In genomic region chr6:125636671-125637070, GRCh38 we compare ENCODE assay signal across 22 cellular contexts.
"Had no signal": no experiment of that assay in that cellular context is flagged by ENCODE, and none has a peak within 500 bp of the region (broad histone marks: within the 10 kb centered on the region; RNA-seq: fewer than 3 reads in every experiment).

No MANE protein-coding gene starts in this region.

- H3K27ac Mint-ChIP-seq: naive thymus-derived CD4-positive, alpha-beta T cell had no signal

- H3K4me3 Mint-ChIP-seq: naive thymus-derived CD4-positive, alpha-beta T cell had no signal

- DNase-seq: dermis blood vessel endothelial cell; dorsolateral prefrontal cortex; effector CD4-positive, alpha-beta T cell; effector memory CD4-positive, alpha-beta T cell; foreskin keratinocyte; gastrocnemius medialis; glutamatergic neuron; head of caudate nucleus; heart right ventricle; hippocampal formation; islet precursor cell; kidney; left cardiac atrium; left lung; left ventricle myocardium superior; lower lobe of right lung; mesenchymal stem cell; midbrain; naive thymus-derived CD4-positive, alpha-beta T cell had no signal

- H3K36me3 ChIP-seq: esophagus muscularis mucosa, gastrocnemius medialis, heart right ventricle, left lung, lower lobe of right lung had no signal

- H3K4me1 ChIP-seq: esophagus muscularis mucosa, foreskin keratinocyte, left lung, lower lobe of right lung had no signal

- H3K4me3 ChIP-seq: coronary artery, dorsolateral prefrontal cortex, esophagus muscularis mucosa, gastrocnemius medialis, heart right ventricle, left lung, lower lobe of right lung had no signal

- H3K4me1 Mint-ChIP-seq: naive thymus-derived CD4-positive, alpha-beta T cell had no signal

- H3K27ac ChIP-seq: coronary artery, dorsolateral prefrontal cortex, epithelial cell of prostate, esophagus muscularis mucosa, foreskin keratinocyte, gastrocnemius medialis, heart right ventricle, left lung, lower lobe of right lung had no signal

- H3K9me3 ChIP-seq: esophagus muscularis mucosa, gastrocnemius medialis, heart right ventricle, left lung, lower lobe of right lung had no signal

- H3K27me3 ChIP-seq: esophagus muscularis mucosa, foreskin keratinocyte, gastrocnemius medialis, heart right ventricle, left lung had no signal

- H3K36me3 Mint-ChIP-seq: naive thymus-derived CD4-positive, alpha-beta T cell had no signal
